Comparison of ENCODE assay signal across 12 cellular contexts in the genomic region with DNA sequence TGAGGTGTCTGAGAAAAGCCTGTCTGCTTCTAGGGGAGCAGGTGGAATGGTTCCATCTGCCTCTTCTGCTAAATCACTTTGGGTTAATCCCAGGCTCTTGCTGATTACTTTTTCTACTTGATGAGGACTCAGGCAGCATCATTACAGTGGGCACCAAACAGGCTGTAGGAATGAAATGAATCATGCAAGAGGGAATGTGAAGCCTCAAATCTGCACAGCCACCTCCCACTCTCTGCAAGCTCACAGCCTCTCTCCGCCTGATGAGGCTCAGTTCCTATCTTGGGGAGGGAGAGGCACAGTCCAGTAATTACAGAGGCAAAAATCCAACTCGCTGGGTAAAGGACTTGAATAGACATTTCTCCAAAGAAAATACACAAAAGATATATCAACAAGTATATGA.
DNase-seq lines count a peak whose midpoint lies in the region; ATAC-seq lines count a peak whose summit lies in the region.
"Had no signal": no experiment of that assay in that cellular context is flagged by ENCODE, and none has a peak within 500 bp of the region (broad histone marks: within the 10 kb centered on the region; RNA-seq: fewer than 3 reads in every experiment).

No MANE protein-coding gene starts in this region.

- ATAC-seq in HG02870 (IDR thresholded peaks at IDR 0.05; ENCODE audit: unreplicated experiment) (no peak), GM21717 (IDR thresholded peaks at IDR 0.05; ENCODE audit: unreplicated experiment) (no peak), HG02840 (IDR thresholded peaks at IDR 0.05; ENCODE audit: low FRiP score, unreplicated experiment) (no peak)
- ATAC-seq: GM23338, psoas muscle had no signal

- DNase-seq in GM04503 (ENCODE audit: low read depth) (peak; percentile 45), astrocyte of the hippocampus (ENCODE audit: low read depth, low spot score) (peak; percentile 83), hepatic stellate cell (ENCODE audit: low spot score) (peak; percentile 72), superior temporal gyrus (ENCODE audit: extremely low spot score) (peak; percentile 66)
- DNase-seq: activated naive CD8-positive, alpha-beta T cell treated with anti-CD3 and anti-CD28 coated beads for 36 hours; Calu3; NCI-H1105; psoas muscle had no signal
